Comparison of ENCODE assay signal across 38 cellular contexts in genomic region chr1:165581926-165582325, GRCh38. TPM values are rescaled to one million over a fixed set of nuclear protein-coding genes. Genes with fewer than 3 reads are reported as not detected.
"Had no signal": no experiment of that assay in that cellular context is flagged by ENCODE, and none has a peak within 500 bp of the region (broad histone marks: within the 10 kb centered on the region; RNA-seq: fewer than 3 reads in every experiment).

No MANE protein-coding gene starts in this region.

- DNase-seq: Karpas-422, Kasumi-1, MG63, MM.1S, MV-4-11, NCI-H1048, NCI-H1092 treated with DMSO at 0.1 percent for 48 hours, NCI-H1105, NCI-H1105 treated with DMSO at 0.1 percent for 48 hours, NCI-H1417, NCI-H1417 treated with DMSO at 0.1 percent for 48 hours, NCI-H1436, NCI-H1436 treated with DMSO at 0.1 percent for 48 hours, NCI-H146, NCI-H1694, NCI-H1694 treated with DMSO at 0.1 percent for 48 hours, NCI-H187, NCI-H187 treated with DMSO at 0.1 percent for 48 hours, NCI-H1930, NCI-H2029, NCI-H2029 treated with DMSO at 0.1 percent for 48 hours, NCI-H2081, NCI-H2081 treated with DMSO at 0.1 percent for 48 hours, NCI-H2171, NCI-H2171 treated with DMSO at 0.1 percent for 48 hours, NCI-H2227 treated with DMSO at 0.1 percent for 48 hours, NCI-H226, NCI-H345, NCI-H446, NCI-H446 treated with DMSO at 0.1 percent for 48 hours, NCI-H510A, NCI-H510A treated with DMSO at 0.1 percent for 48 hours, NCI-H524 had no signal

- H3K27ac ChIP-seq: KMS-11 had no signal

- H3K9me3 ChIP-seq: MG63 had no signal

- H3K9ac ChIP-seq: KMS-11 had no signal

- H3K36me3 ChIP-seq: MG63 had no signal

- H3K4me3 ChIP-seq: MG63 had no signal

- H3K27me3 ChIP-seq: MG63 had no signal

- H3K4me2 ChIP-seq: KMS-11 had no signal

RNA-seq across cellular contexts. Expression of gene LRRC52, which starts 38.1 kb away (rescaled TPM):
- total RNA-seq: LHCN-M2, M059J, MCF 10A, NCI-H460 had no signal
